ENCODE assay signal across 14 cellular contexts in genomic region chr17:13510062-13510461, GRCh38.
DNase-seq lines count a peak whose midpoint lies in the region; ATAC-seq, FAIRE-seq and TF ChIP-seq lines count a peak whose summit lies in the region.
"Had no signal": no experiment of that assay in that cellular context is flagged by ENCODE, and none has a peak within 500 bp of the region (broad histone marks: within the 10 kb centered on the region; RNA-seq: fewer than 3 reads in every experiment).

No MANE protein-coding gene starts in this region.

- H3K9me2 ChIP-seq in GM23248 (ENCODE audit: insufficient read depth): no peaks in the 10 kb centered on the region

- peaks cover 17% of the 10 kb centered on the region for H3K4me1 ChIP-seq in GM23248 (ENCODE audit: insufficient read depth)
- H3K4me1 ChIP-seq in pancreas: peaks cover 0 to 4% (median 0%) of the 10 kb centered on the region in 3 donors
- H3K4me1 ChIP-seq: tibial nerve had no signal

- H3K79me2 ChIP-seq in GM23248 (ENCODE audit: insufficient read depth): peaks cover 99% of the 10 kb centered on the region

- H3K27ac ChIP-seq in GM23248 (0 out of 2 replicates have a peak overlapping the region, but pooled peaks have one; percentile 7), pancreas (no peak overlapping the region)
- H3K27ac ChIP-seq: tibial nerve had no signal

- in situ Hi-C loops in GM23248 (cut with MboI): no loop called here

- H3K4me2 ChIP-seq in GM23248 (ENCODE audit: unreplicated experiment): no peak overlapping the region

- no peak for FAIRE-seq in pancreas (lab: Jason Lieb, UNC)
- FAIRE-seq: endothelial cell of umbilical vein had no signal

- no peaks in the 10 kb centered on the region for H3K9me3 ChIP-seq in GM23248 (ENCODE audit: low read depth)
- no peaks in the 10 kb centered on the region for H3K9me3 ChIP-seq in pancreas
- H3K9me3 ChIP-seq: tibial nerve had no signal

- H3K36me3 ChIP-seq in GM23248 (ENCODE audit: low read depth): peaks cover 8% of the 10 kb centered on the region; the same call in 1 of the 2 replicates
- no peaks in the 10 kb centered on the region for H3K36me3 ChIP-seq in pancreas
- H3K36me3 ChIP-seq: tibial nerve had no signal

- H3K4me3 ChIP-seq in GM23248 (no peak overlapping the region), pancreas (no peak overlapping the region)
- H3K4me3 ChIP-seq: tibial nerve had no signal

- no peaks in the 10 kb centered on the region for H3K27me3 ChIP-seq in GM23248 (replicated peaks; ENCODE audit: insufficient read depth)
- no peaks in the 10 kb centered on the region for H3K27me3 ChIP-seq in pancreas
- H3K27me3 ChIP-seq: tibial nerve had no signal

- H2AFZ ChIP-seq in GM23248: no peak overlapping the region

- intact Hi-C loops in pancreas (cut with DNase I): no loop called here

- no peak overlapping the region for H3K9ac ChIP-seq in GM23248

- peak; percentile 28 for TF ChIP-seq POLR2A in erythroblast (IDR thresholded peaks at IDR 0.05; ENCODE audit: low read length)

- TF ChIP-seq CTCF in pancreas (IDR thresholded peaks at IDR 0.05): no peak

- DNase-seq in GM23248 (no peak), SHP77 (lab: John Stamatoyannopoulos, UW) (peak; percentile 10 to 61), erythroblast (lab: John Stamatoyannopoulos, UW) (peak; percentile 82 to 94), pancreas (no peak), NCI-H774 (lab: John Stamatoyannopoulos, UW) (no peak), NCI-H1694 (lab: John Stamatoyannopoulos, UW) (no peak)
- DNase-seq: activated T-cell treated with anti-CD3 and anti-CD28 coated beads for 4 hours; cerebellar nuclear complex; MV-4-11; stimulated activated CD8-positive, alpha-beta memory T cell treated with anti-CD3 and anti-CD28 coated beads, Interleukin-4, amount 100 ng/mL, for 48 hours had no signal

- H3F3A ChIP-seq in GM23248 (ENCODE audit: insufficient read depth): peaks cover 70% of the 10 kb centered on the region

- ATAC-seq in pancreas (peak in 3 of 4 donors; percentile 14 to 63 (median 44)), GM19035 (IDR thresholded peaks at IDR 0.05; ENCODE audit: unreplicated experiment) (no peak)
- ATAC-seq: activated CD4-positive, CD25-positive, alpha-beta regulatory T cell treated with anti-CD3 and anti-CD28 coated beads, Interleukin-2, amount 50 U/mL, for 24 hours had no signal

- WGBS in GM23248 (ENCODE audit: low coverage in 1 of 2, low lambda C conversion rate in 2 of 2, missing lambda C conversion rate in 2 of 2), 2 experiments: 88 to 89% methylated on average over 6 of the region's 6 CpGs
- 5 to 8% methylated on average over 6 of the region's 6 CpGs for WGBS in pancreas, 2 donors

- H4K20me1 ChIP-seq in GM23248 (ENCODE audit: insufficient read depth): no peaks in the 10 kb centered on the region

Comparison
In these comparisons a context has a peak if more than half of its experiments do, and no peak if none do; other contexts are left out.
1. DNase-seq: peak in SHP77 (2 of 2) and erythroblast (2 of 2); none in GM23248 (single experiment), pancreas (0 of 6), NCI-H774 (single experiment) and NCI-H1694 (single experiment).